In the genomic region with DNA sequence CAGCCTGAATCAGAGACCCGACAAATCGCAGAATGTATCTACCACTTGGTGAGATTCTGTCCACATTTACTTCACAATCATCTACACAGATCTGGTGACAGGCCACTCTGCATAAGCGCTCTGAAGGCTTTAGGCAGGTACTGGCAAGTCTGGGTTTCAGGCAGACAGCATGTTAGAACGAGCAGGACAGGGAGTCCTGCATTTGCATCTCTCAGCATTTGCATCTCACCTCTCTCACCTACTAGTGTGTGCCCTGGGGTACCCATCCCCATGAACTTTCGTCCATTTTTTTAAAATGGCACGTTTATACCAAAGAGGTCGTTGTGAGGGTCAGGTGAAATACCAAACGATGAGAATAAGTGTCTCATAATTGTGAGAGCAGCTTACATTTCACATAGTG, we compare ENCODE assay signal across 8 cellular contexts.
DNase-seq lines count a peak whose midpoint lies in the region; ATAC-seq and TF ChIP-seq lines count a peak whose summit lies in the region.
"Not testable (repeated sequence)": the region's sequence is repeated elsewhere in the genome, so short reads cannot be mapped to it uniquely, and the experiment has no call there.

No MANE protein-coding gene starts in this region.

- H3K27me3 Mint-ChIP-seq in GM23338 (ENCODE audit: insufficient read depth, low read depth, poor library complexity); T-cell: not testable (repeated sequence)

- not testable (repeated sequence) for TF ChIP-seq POLR2A in upper lobe of left lung (IDR thresholded peaks at IDR 0.05)

- not testable (repeated sequence) for H2AFZ ChIP-seq in GM23338; neuron (ENCODE audit: low read depth, low read length)
- peak overlapping the region; percentile 72 for H2AFZ ChIP-seq in mammary epithelial cell (ENCODE audit: low read depth, low read length)

- ATAC-seq in GM18499 (IDR thresholded peaks at IDR 0.05; ENCODE audit: insufficient read depth, unreplicated experiment), result peak; percentile 21
- peak; percentile 59 for ATAC-seq in GM23338
- ATAC-seq in T-cell (replicated peaks in 1 of 4), result peak in 1 of 4 experiments; percentile 12
- peak in 1 of 2 donors; percentile 27 for ATAC-seq in right cardiac atrium
- peak in 1 of 2 donors; percentile 20 for ATAC-seq in upper lobe of left lung (ENCODE audit: low FRiP score in 2 of 2)

- not testable (repeated sequence) for H3K36me3 ChIP-seq in GM23338 (ENCODE audit: insufficient read depth); mammary epithelial cell (ENCODE audit: insufficient read depth, low read length); neuron (ENCODE audit: insufficient read depth, low read length); upper lobe of left lung

- not testable (repeated sequence) for H3K27ac ChIP-seq in GM23338 (ENCODE audit: low read depth); right cardiac atrium (ENCODE audit: low read length)
- H3K27ac ChIP-seq in mammary epithelial cell (ENCODE audit: insufficient read depth, low read depth, low read length), result peak overlapping the region; percentile 29
- H3K27ac ChIP-seq in upper lobe of left lung, result peak overlapping the region in 1 of 4 donors; percentile 80

- not testable (repeated sequence) for H3K27me3 ChIP-seq in GM23338 (ENCODE audit: insufficient read depth); mammary epithelial cell (ENCODE audit: insufficient read depth, low read length); right cardiac atrium (ENCODE audit: control insufficient read depth, insufficient read depth); neuron (ENCODE audit: insufficient read depth, low read length); upper lobe of left lung

- H3K9ac ChIP-seq in mammary epithelial cell (ENCODE audit: insufficient read depth, low read length), result peak overlapping the region; percentile 23

- not testable (repeated sequence) for H3K4me1 Mint-ChIP-seq in GM23338, T-cell

- not testable (repeated sequence) for H3K9me3 Mint-ChIP-seq in GM23338, T-cell

- H3K36me3 Mint-ChIP-seq in GM23338 (ENCODE audit: low read depth); T-cell: not testable (repeated sequence)

- WGBS in mammary epithelial cell (ENCODE audit: low coverage, missing lambda C conversion rate), result 0% methylated on average over 6 of the region's 8 CpGs
- WGBS in right cardiac atrium, result 13% methylated on average over 6 of the region's 8 CpGs
- WGBS in upper lobe of left lung, 2 donors, result 16 to 19% methylated on average over 6 of the region's 8 CpGs

- peak overlapping the region; percentile 83 for H3K4me3 Mint-ChIP-seq in GM23338
- H3K4me3 Mint-ChIP-seq in T-cell, result peak overlapping the region; percentile 87 to 96 (median 93)

- H3K9me3 ChIP-seq in mammary epithelial cell (replicated peaks; ENCODE audit: insufficient read depth, low read length); right cardiac atrium (ENCODE audit: control insufficient read depth, low read length); neuron (ENCODE audit: low read length); upper lobe of left lung: not testable (repeated sequence)

- H3K9me2 ChIP-seq in GM23338 (ENCODE audit: insufficient read depth), result not testable (repeated sequence)

- not testable (repeated sequence) for TF ChIP-seq CTCF in GM23338 (conservative IDR thresholded peaks at IDR 0.05; ENCODE audit: low read depth in 2 of 2); mammary epithelial cell (conservative IDR thresholded peaks at IDR 0.05 in 1 of 2, IDR thresholded peaks at IDR 0.05 in 1 of 2; ENCODE audit: extremely low read depth in 1 of 2, insufficient read depth in 1 of 2, low read depth in 1 of 2, low read length in 2 of 2); upper lobe of left lung (IDR thresholded peaks at IDR 0.05)

- not testable (repeated sequence) for TF ChIP-seq EP300 in upper lobe of left lung (IDR thresholded peaks at IDR 0.05)

- CTCF ChIA-PET in T-cell (lab: Charles Lee); mammary epithelial cell (lab: Charles Lee; ENCODE audit: low non-redundant PET): not testable (repeated sequence)

- dilution Hi-C loops in mammary epithelial cell (cut with HindIII; ENCODE audit: low sequenced_read_pairs), result not testable (repeated sequence)

- POLR2A ChIA-PET in T-cell (lab: Charles Lee), result not testable (repeated sequence)

- DNase-seq in GM23338 (ENCODE audit: low spot score) (peak; percentile 0), HK-2 (ENCODE audit: unreplicated experiment) (peak; percentile 1), mammary epithelial cell (peak; percentile 85)
- DNase-seq in T-cell, right cardiac atrium, upper lobe of left lung: not testable (repeated sequence)

- H3K27ac Mint-ChIP-seq in GM23338, T-cell: not testable (repeated sequence)

- peak overlapping the region; percentile 48 for H3K4me3 ChIP-seq in GM23338
- peak overlapping the region; percentile 44 to 51 (median 48) for H3K4me3 ChIP-seq in mammary epithelial cell (replicated peaks in 1 of 3; ENCODE audit: insufficient read depth in 1 of 3, low read depth in 2 of 3, low read length in 3 of 3)
- peak overlapping the region; percentile 48 for H3K4me3 ChIP-seq in right cardiac atrium (ENCODE audit: low read length)
- H3K4me3 ChIP-seq in neuron (ENCODE audit: low read length), result peak overlapping the region; percentile 52
- peak overlapping the region in 3 of 4 donors; percentile 45 to 59 (median 54) for H3K4me3 ChIP-seq in upper lobe of left lung

- in situ Hi-C loops in mammary epithelial cell (cut with MboI; ENCODE audit: low sequenced_read_pairs in 2 of 2), result not testable (repeated sequence)

- not testable (repeated sequence) for H3F3A ChIP-seq in GM23338 (replicated peaks; ENCODE audit: low read depth)

- H3K79me2 ChIP-seq in GM23338 (replicated peaks; ENCODE audit: insufficient read depth); mammary epithelial cell (ENCODE audit: insufficient read depth, low read length): not testable (repeated sequence)

- not testable (repeated sequence) for H3K4me1 ChIP-seq in GM23338 (ENCODE audit: insufficient read depth); mammary epithelial cell (ENCODE audit: insufficient read depth, low read length); right cardiac atrium (ENCODE audit: control insufficient read depth, insufficient read depth, low read length); neuron (ENCODE audit: insufficient read depth, low read length); upper lobe of left lung

- H3K4me2 ChIP-seq in GM23338 (peak overlapping the region; percentile 78; the same call in 1 of the 2 replicates), mammary epithelial cell (ENCODE audit: insufficient read depth, low read depth, low read length) (peak overlapping the region; percentile 80)

- intact Hi-C loops in mammary epithelial cell (cut with micrococcal nuclease); right cardiac atrium (cut with DNase I): not testable (repeated sequence)

- TSS peak; percentile 34 for BruUV-seq in mammary epithelial cell (replicated peaks; lab: Mats Ljungman, UMichigan)

- H4K20me1 ChIP-seq in GM23338 (replicated peaks; ENCODE audit: insufficient read depth); mammary epithelial cell (ENCODE audit: insufficient read depth, low read length): not testable (repeated sequence)
